Comparison of ENCODE assay signal across 27 cellular contexts in genomic region chr6:130373992-130374391, GRCh38. TPM values are rescaled to one million over a fixed set of nuclear protein-coding genes. Genes with fewer than 3 reads are reported as not detected.
"Had no signal": no experiment of that assay in that cellular context is flagged by ENCODE, and none has a peak within 500 bp of the region (broad histone marks: within the 10 kb centered on the region; RNA-seq: fewer than 3 reads in every experiment).

No MANE protein-coding gene starts in this region.

- ATAC-seq: naive thymus-derived CD8-positive, alpha-beta T cell; psoas muscle; right lobe of liver; stimulated activated memory B cell treated with anti-CD40 and anti-IgM and Interleukin-4, amounts not matched to agents 10 μg/mL and 1 μg/mL and 100 μg/mL, for 72 hours; stimulated activated naive CD8-positive, alpha-beta T cell treated with anti-CD3 and anti-CD28 coated beads, Interleukin-15, amount 100 ng/mL, for 72 hours had no signal

- H3K36me3 Mint-ChIP-seq: naive thymus-derived CD8-positive, alpha-beta T cell; stimulated activated memory B cell treated with anti-CD40 and anti-IgM and Interleukin-4, amounts not matched to agents 10 μg/mL and 1 μg/mL and 100 μg/mL, for 72 hours had no signal

- H3K9ac ChIP-seq: neural progenitor cell, parathyroid adenoma had no signal

- H3K9me3 Mint-ChIP-seq: naive thymus-derived CD8-positive, alpha-beta T cell; nephron progenitor cell; stimulated activated memory B cell treated with anti-CD40 and anti-IgM and Interleukin-4, amounts not matched to agents 10 μg/mL and 1 μg/mL and 100 μg/mL, for 72 hours; stimulated activated naive CD8-positive, alpha-beta T cell treated with anti-CD3 and anti-CD28 coated beads, Interleukin-15, amount 100 ng/mL, for 72 hours; type B pancreatic cell had no signal

- H3K36me3 ChIP-seq: left ventricle myocardium inferior, neural progenitor cell, neutrophil, right atrium auricular region, right lobe of liver, tibial nerve, uterus had no signal

- DNase-seq: islet precursor cell; left ventricle myocardium inferior; mesendoderm; midbrain; naive thymus-derived CD8-positive, alpha-beta T cell; nephron progenitor cell; occipital lobe; psoas muscle; right lobe of liver; stimulated activated CD4-positive, alpha-beta T cell treated with anti-CD3 and anti-CD28 coated beads, Interleukin-1b, Interleukin-23, amount 100 ng/mL, for 48 hours; stimulated activated CD4-positive, alpha-beta T cell treated with anti-CD3 and anti-CD28 coated beads, Interleukin-2, amount 100 ng/mL, for 48 hours; stimulated activated CD4-positive, alpha-beta T cell treated with anti-CD3 and anti-CD28 coated beads, Interleukin-4, amount 100 ng/mL, for 4 hours; stimulated activated CD8-positive, alpha-beta memory T cell treated with anti-CD3 and anti-CD28 coated beads, Interleukin-4, amount 100 ng/mL, for 48 hours; stimulated activated naive CD4-positive, alpha-beta T cell treated with Interleukin-2 at 50 U/mL for 16 hours; stimulated activated naive CD8-positive, alpha-beta T cell treated with anti-CD3 and anti-CD28 coated beads, Interleukin-15, amount 100 ng/mL, for 72 hours; substantia nigra; uterus had no signal

- H3K4me2 ChIP-seq: hepatocyte, neural progenitor cell, smooth muscle cell had no signal

- H3K79me2 ChIP-seq: parathyroid adenoma had no signal

- H3K27ac ChIP-seq: hepatocyte, left ventricle myocardium inferior, neural progenitor cell, neutrophil, parathyroid adenoma, psoas muscle, right atrium auricular region, right lobe of liver, tibial nerve, uterus had no signal

- H3K4me3 ChIP-seq: hepatocyte, left ventricle myocardium inferior, lung, neural progenitor cell, psoas muscle, right atrium auricular region, right lobe of liver, smooth muscle cell, tibial nerve, uterus had no signal

- H2AFZ ChIP-seq: hepatocyte, neural progenitor cell, parathyroid adenoma had no signal

- H3K27ac Mint-ChIP-seq: naive thymus-derived CD8-positive, alpha-beta T cell; nephron progenitor cell; neural progenitor cell; stimulated activated memory B cell treated with anti-CD40 and anti-IgM and Interleukin-4, amounts not matched to agents 10 μg/mL and 1 μg/mL and 100 μg/mL, for 72 hours; stimulated activated naive CD8-positive, alpha-beta T cell treated with anti-CD3 and anti-CD28 coated beads, Interleukin-15, amount 100 ng/mL, for 72 hours; type B pancreatic cell had no signal

- H3K4me1 Mint-ChIP-seq: naive thymus-derived CD8-positive, alpha-beta T cell; nephron progenitor cell; stimulated activated memory B cell treated with anti-CD40 and anti-IgM and Interleukin-4, amounts not matched to agents 10 μg/mL and 1 μg/mL and 100 μg/mL, for 72 hours; stimulated activated naive CD8-positive, alpha-beta T cell treated with anti-CD3 and anti-CD28 coated beads, Interleukin-15, amount 100 ng/mL, for 72 hours had no signal

- H3K4me3 Mint-ChIP-seq: naive thymus-derived CD8-positive, alpha-beta T cell; nephron progenitor cell; neural progenitor cell; stimulated activated memory B cell treated with anti-CD40 and anti-IgM and Interleukin-4, amounts not matched to agents 10 μg/mL and 1 μg/mL and 100 μg/mL, for 72 hours; stimulated activated naive CD8-positive, alpha-beta T cell treated with anti-CD3 and anti-CD28 coated beads, Interleukin-15, amount 100 ng/mL, for 72 hours; type B pancreatic cell had no signal

- H3K9me3 ChIP-seq: left ventricle myocardium inferior, neutrophil, psoas muscle, right atrium auricular region, right lobe of liver, tibial nerve, uterus had no signal

- H3K4me1 ChIP-seq: left ventricle myocardium inferior, neural progenitor cell, parathyroid adenoma, psoas muscle, right atrium auricular region, right lobe of liver, uterus had no signal

- H3K27me3 ChIP-seq: hepatocyte, neural progenitor cell, right atrium auricular region, right lobe of liver, tibial nerve, uterus had no signal

RNA-seq across cellular contexts. Expression of gene TMEM200A, which starts 8.2 kb away (rescaled TPM):
- total RNA-seq: left ventricle myocardium inferior had no signal
- polyA plus RNA-seq: naive thymus-derived CD8-positive, alpha-beta T cell had no signal
